Comparison of ENCODE assay signal across 12 cellular contexts in the genomic region with DNA sequence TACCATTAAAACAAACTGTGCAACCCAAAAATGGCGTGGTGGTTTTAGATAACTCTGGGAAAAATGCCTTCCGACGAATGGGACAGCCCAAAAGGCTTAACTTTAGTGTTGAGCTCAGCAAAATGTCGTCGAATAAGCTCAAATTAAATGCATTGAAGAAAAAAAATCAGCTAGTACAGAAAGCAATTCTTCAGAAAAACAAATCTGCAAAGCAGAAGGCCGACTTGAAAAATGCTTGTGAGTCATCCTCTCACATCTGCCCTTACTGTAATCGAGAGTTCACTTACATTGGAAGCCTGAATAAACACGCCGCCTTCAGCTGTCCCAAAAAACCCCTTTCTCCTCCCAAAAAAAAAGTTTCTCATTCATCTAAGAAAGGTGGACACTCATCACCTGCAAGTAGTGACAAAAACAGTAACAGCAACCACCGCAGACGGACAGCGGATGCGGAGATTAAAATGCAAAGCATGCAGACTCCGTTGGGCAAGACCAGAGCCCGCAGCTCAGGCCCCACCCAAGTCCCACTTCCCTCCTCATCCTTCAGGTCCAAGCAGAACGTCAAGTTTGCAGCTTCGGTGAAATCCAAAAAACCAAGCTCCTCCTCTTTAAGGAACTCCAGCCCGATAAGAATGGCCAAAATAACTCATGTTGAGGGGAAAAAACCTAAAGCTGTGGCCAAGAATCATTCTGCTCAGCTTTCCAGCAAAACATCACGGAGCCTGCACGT.
DNase-seq lines count a peak whose midpoint lies in the region; ATAC-seq lines count a peak whose summit lies in the region.
"Had no signal": no experiment of that assay in that cellular context is flagged by ENCODE, and none has a peak within 500 bp of the region (broad histone marks: within the 10 kb centered on the region; RNA-seq: fewer than 3 reads in every experiment).

No MANE protein-coding gene starts in this region.

- H3K36me3 Mint-ChIP-seq in activated CD4-positive, alpha-beta memory T cell treated with anti-CD3 and anti-CD28 coated beads for 36 hours, result peaks cover 46% of the 10 kb centered on the region
- peaks cover 78% of the 10 kb centered on the region for H3K36me3 Mint-ChIP-seq in activated CD4-positive, alpha-beta memory T cell treated with anti-CD3 and anti-CD28 coated beads, Interleukin-2, amount 10 ng/mL, durations not matched to agents 7 days and 5 days (ENCODE audit: low read depth)
- peaks cover 59% of the 10 kb centered on the region for H3K36me3 Mint-ChIP-seq in activated T-helper 1 cell treated with anti-CD3 and anti-CD28 coated beads, Interleukin-12 subunit alpha, Interleukin-12 subunit beta, Interleukin-2, Interleukin-4 antibody, amounts not matched to agents 30 ng/mL and 10 ng/mL and 1 ng/mL, durations not matched to agents 14 hours and 24 hours and 36 hours (ENCODE audit: low read depth)
- peaks cover 15% of the 10 kb centered on the region for H3K36me3 Mint-ChIP-seq in stimulated activated effector memory CD8-positive, alpha-beta T cell treated with anti-CD3 and anti-CD28 coated beads, Interleukin-12 subunit alpha, Interleukin-12 subunit beta, amount 100 ng/mL, for 72 hours
- H3K36me3 Mint-ChIP-seq in T-helper 2 cell treated with Interferon-gamma antibody and Interleukin-4, amounts not matched to agents 5 μg/mL and 100 μg/mL, for 36 hours (ENCODE audit: low read depth), result peaks cover 65% of the 10 kb centered on the region

- H3K27me3 Mint-ChIP-seq in activated CD4-positive, alpha-beta memory T cell treated with anti-CD3 and anti-CD28 coated beads for 36 hours, result no peaks in the 10 kb centered on the region
- no peaks in the 10 kb centered on the region for H3K27me3 Mint-ChIP-seq in activated CD4-positive, alpha-beta memory T cell treated with anti-CD3 and anti-CD28 coated beads, Interleukin-2, amount 10 ng/mL, durations not matched to agents 7 days and 5 days
- H3K27me3 Mint-ChIP-seq in activated T-helper 1 cell treated with anti-CD3 and anti-CD28 coated beads, Interleukin-12 subunit alpha, Interleukin-12 subunit beta, Interleukin-2, Interleukin-4 antibody, amounts not matched to agents 30 ng/mL and 10 ng/mL and 1 ng/mL, durations not matched to agents 14 hours and 24 hours and 36 hours (ENCODE audit: insufficient read depth), result no peaks in the 10 kb centered on the region
- H3K27me3 Mint-ChIP-seq in T-helper 2 cell treated with Interferon-gamma antibody and Interleukin-4, amounts not matched to agents 5 μg/mL and 100 μg/mL, for 36 hours (ENCODE audit: low read depth), result no peaks in the 10 kb centered on the region
- H3K27me3 Mint-ChIP-seq: activated naive CD4-positive, alpha-beta T cell treated with anti-CD3 and anti-CD28 coated beads, Interleukin-2, amount 50 U/mL, for 24 hours had no signal

- intact Hi-C loops in activated CD4-positive, alpha-beta memory T cell treated with anti-CD3 and anti-CD28 coated beads for 36 hours (cut with micrococcal nuclease), result no loop called here
- intact Hi-C loops in activated T-helper 1 cell treated with anti-CD3 and anti-CD28 coated beads, Interleukin-12 subunit alpha, Interleukin-12 subunit beta, Interleukin-2, Interleukin-4 antibody, amounts not matched to agents 30 ng/mL and 10 ng/mL and 1 ng/mL, durations not matched to agents 14 hours and 24 hours and 36 hours (cut with micrococcal nuclease), result no loop called here

- no peaks in the 10 kb centered on the region for H3K9me3 Mint-ChIP-seq in activated CD4-positive, alpha-beta memory T cell treated with anti-CD3 and anti-CD28 coated beads for 36 hours
- no peaks in the 10 kb centered on the region for H3K9me3 Mint-ChIP-seq in activated CD4-positive, alpha-beta memory T cell treated with anti-CD3 and anti-CD28 coated beads, Interleukin-2, amount 10 ng/mL, durations not matched to agents 7 days and 5 days
- H3K9me3 Mint-ChIP-seq in activated T-helper 1 cell treated with anti-CD3 and anti-CD28 coated beads, Interleukin-12 subunit alpha, Interleukin-12 subunit beta, Interleukin-2, Interleukin-4 antibody, amounts not matched to agents 30 ng/mL and 10 ng/mL and 1 ng/mL, durations not matched to agents 14 hours and 24 hours and 36 hours, result no peaks in the 10 kb centered on the region
- no peaks in the 10 kb centered on the region for H3K9me3 Mint-ChIP-seq in stimulated activated effector memory CD8-positive, alpha-beta T cell treated with anti-CD3 and anti-CD28 coated beads, Interleukin-12 subunit alpha, Interleukin-12 subunit beta, amount 100 ng/mL, for 72 hours
- H3K9me3 Mint-ChIP-seq in T-helper 2 cell treated with Interferon-gamma antibody and Interleukin-4, amounts not matched to agents 5 μg/mL and 100 μg/mL, for 36 hours, result no peaks in the 10 kb centered on the region
- H3K9me3 Mint-ChIP-seq: activated naive CD4-positive, alpha-beta T cell treated with anti-CD3 and anti-CD28 coated beads, Interleukin-2, amount 50 U/mL, for 24 hours had no signal

- peak overlapping the region; percentile 76 for H3K27ac Mint-ChIP-seq in activated CD4-positive, alpha-beta memory T cell treated with anti-CD3 and anti-CD28 coated beads for 36 hours
- H3K27ac Mint-ChIP-seq in activated CD4-positive, alpha-beta memory T cell treated with anti-CD3 and anti-CD28 coated beads, Interleukin-2, amount 10 ng/mL, durations not matched to agents 7 days and 5 days, result no peak overlapping the region
- H3K27ac Mint-ChIP-seq in activated T-helper 1 cell treated with anti-CD3 and anti-CD28 coated beads, Interleukin-12 subunit alpha, Interleukin-12 subunit beta, Interleukin-2, Interleukin-4 antibody, amounts not matched to agents 30 ng/mL and 10 ng/mL and 1 ng/mL, durations not matched to agents 14 hours and 24 hours and 36 hours, result peak overlapping the region; percentile 80
- H3K27ac Mint-ChIP-seq in stimulated activated effector memory CD8-positive, alpha-beta T cell treated with anti-CD3 and anti-CD28 coated beads, Interleukin-12 subunit alpha, Interleukin-12 subunit beta, amount 100 ng/mL, for 72 hours, result peak overlapping the region; percentile 80
- H3K27ac Mint-ChIP-seq in T-helper 2 cell treated with Interferon-gamma antibody and Interleukin-4, amounts not matched to agents 5 μg/mL and 100 μg/mL, for 36 hours, result no peak overlapping the region
- H3K27ac Mint-ChIP-seq: activated naive CD4-positive, alpha-beta T cell treated with anti-CD3 and anti-CD28 coated beads, Interleukin-2, amount 50 U/mL, for 24 hours had no signal

- DNase-seq in activated CD4-positive, alpha-beta memory T cell treated with anti-CD3 and anti-CD28 coated beads for 36 hours, result no peak
- DNase-seq in activated CD4-positive, alpha-beta memory T cell treated with anti-CD3 and anti-CD28 coated beads, Interleukin-2, amount 10 ng/mL, durations not matched to agents 7 days and 5 days, result no peak
- no peak for DNase-seq in activated T-helper 1 cell treated with anti-CD3 and anti-CD28 coated beads, Interleukin-12 subunit alpha, Interleukin-12 subunit beta, Interleukin-2, Interleukin-4 antibody, amounts not matched to agents 30 ng/mL and 10 ng/mL and 1 ng/mL, durations not matched to agents 14 hours and 24 hours and 36 hours (ENCODE audit: low spot score)
- DNase-seq in fibroblast of the conjunctiva (ENCODE audit: low read depth), result peak; percentile 55
- DNase-seq in stimulated activated effector memory CD8-positive, alpha-beta T cell treated with anti-CD3 and anti-CD28 coated beads, Interleukin-12 subunit alpha, Interleukin-12 subunit beta, amount 100 ng/mL, for 72 hours (ENCODE audit: low spot score in 2 of 2), result no peak
- DNase-seq in T-helper 2 cell treated with Interferon-gamma antibody and Interleukin-4, amounts not matched to agents 5 μg/mL and 100 μg/mL, for 36 hours (ENCODE audit: low spot score), result no peak
- DNase-seq: ACHN, NCI-H2107, SW 1271 had no signal

- CTCF ChIA-PET in activated CD4-positive, alpha-beta memory T cell treated with anti-CD3 and anti-CD28 coated beads for 36 hours (lab: Charles Lee), result interaction anchor here (1.2 to 2.2 kb wide), 5 partner anchors 10 to 117 kb away, joined by 3 to 6 read pairs (median 4); no protein-coding TSS in a partner anchor
- CTCF ChIA-PET in activated CD4-positive, alpha-beta memory T cell treated with anti-CD3 and anti-CD28 coated beads, Interleukin-2, amount 10 ng/mL, durations not matched to agents 7 days and 5 days (lab: Charles Lee), result interaction anchor here (0.9 kb wide), 1 partner anchor 9 kb away, joined by 3 read pairs; no protein-coding TSS in a partner anchor

- peaks cover 53% of the 10 kb centered on the region for H3K4me1 Mint-ChIP-seq in activated CD4-positive, alpha-beta memory T cell treated with anti-CD3 and anti-CD28 coated beads for 36 hours (ENCODE audit: low read depth)
- H3K4me1 Mint-ChIP-seq in activated CD4-positive, alpha-beta memory T cell treated with anti-CD3 and anti-CD28 coated beads, Interleukin-2, amount 10 ng/mL, durations not matched to agents 7 days and 5 days, result peaks cover 25% of the 10 kb centered on the region
- H3K4me1 Mint-ChIP-seq in activated T-helper 1 cell treated with anti-CD3 and anti-CD28 coated beads, Interleukin-12 subunit alpha, Interleukin-12 subunit beta, Interleukin-2, Interleukin-4 antibody, amounts not matched to agents 30 ng/mL and 10 ng/mL and 1 ng/mL, durations not matched to agents 14 hours and 24 hours and 36 hours (ENCODE audit: low read depth), result peaks cover 37% of the 10 kb centered on the region
- H3K4me1 Mint-ChIP-seq in stimulated activated effector memory CD8-positive, alpha-beta T cell treated with anti-CD3 and anti-CD28 coated beads, Interleukin-12 subunit alpha, Interleukin-12 subunit beta, amount 100 ng/mL, for 72 hours, result peaks cover 39% of the 10 kb centered on the region
- H3K4me1 Mint-ChIP-seq in T-helper 2 cell treated with Interferon-gamma antibody and Interleukin-4, amounts not matched to agents 5 μg/mL and 100 μg/mL, for 36 hours (ENCODE audit: low read depth), result peaks cover 28% of the 10 kb centered on the region

- no peak for ATAC-seq in stimulated activated effector memory CD8-positive, alpha-beta T cell treated with anti-CD3 and anti-CD28 coated beads, Interleukin-12 subunit alpha, Interleukin-12 subunit beta, amount 100 ng/mL, for 72 hours
- ATAC-seq in GM21447 (IDR thresholded peaks at IDR 0.05; ENCODE audit: unreplicated experiment), result no peak
- ATAC-seq in GM19463 (IDR thresholded peaks at IDR 0.05; ENCODE audit: unreplicated experiment), result no peak

- peak overlapping the region; percentile 22 for H3K4me3 Mint-ChIP-seq in activated CD4-positive, alpha-beta memory T cell treated with anti-CD3 and anti-CD28 coated beads for 36 hours
- no peak overlapping the region for H3K4me3 Mint-ChIP-seq in activated CD4-positive, alpha-beta memory T cell treated with anti-CD3 and anti-CD28 coated beads, Interleukin-2, amount 10 ng/mL, durations not matched to agents 7 days and 5 days
- peak overlapping the region; percentile 45 for H3K4me3 Mint-ChIP-seq in activated T-helper 1 cell treated with anti-CD3 and anti-CD28 coated beads, Interleukin-12 subunit alpha, Interleukin-12 subunit beta, Interleukin-2, Interleukin-4 antibody, amounts not matched to agents 30 ng/mL and 10 ng/mL and 1 ng/mL, durations not matched to agents 14 hours and 24 hours and 36 hours
- H3K4me3 Mint-ChIP-seq in stimulated activated effector memory CD8-positive, alpha-beta T cell treated with anti-CD3 and anti-CD28 coated beads, Interleukin-12 subunit alpha, Interleukin-12 subunit beta, amount 100 ng/mL, for 72 hours, result no peak overlapping the region
- no peak overlapping the region for H3K4me3 Mint-ChIP-seq in T-helper 2 cell treated with Interferon-gamma antibody and Interleukin-4, amounts not matched to agents 5 μg/mL and 100 μg/mL, for 36 hours
- H3K4me3 Mint-ChIP-seq: activated naive CD4-positive, alpha-beta T cell treated with anti-CD3 and anti-CD28 coated beads, Interleukin-2, amount 50 U/mL, for 24 hours had no signal

- POLR2A ChIA-PET in activated CD4-positive, alpha-beta memory T cell treated with anti-CD3 and anti-CD28 coated beads for 36 hours (lab: Charles Lee), result interaction anchor here (0.8 to 1.5 kb wide), 6 partner anchors 10 to 79 kb away, joined by 3 to 4 read pairs (median 3); no protein-coding TSS in a partner anchor
- POLR2A ChIA-PET in activated CD4-positive, alpha-beta memory T cell treated with anti-CD3 and anti-CD28 coated beads, Interleukin-2, amount 10 ng/mL, durations not matched to agents 7 days and 5 days (lab: Charles Lee), result interaction anchor here (0.9 kb wide), 2 partner anchors 18 to 33 kb away, joined by 3 to 5 read pairs; no protein-coding TSS in a partner anchor

Comparison
In these comparisons a context has a peak if more than half of its experiments do, and no peak if none do; other contexts are left out.
1. H3K27ac Mint-ChIP-seq: peak in activated CD4-positive, alpha-beta memory T cell treated with anti-CD3 and anti-CD28 coated beads for 36 hours (single experiment), activated T-helper 1 cell treated with anti-CD3 and anti-CD28 coated beads, Interleukin-12 subunit alpha, Interleukin-12 subunit beta, Interleukin-2, Interleukin-4 antibody, amounts not matched to agents 30 ng/mL and 10 ng/mL and 1 ng/mL, durations not matched to agents 14 hours and 24 hours and 36 hours (single experiment) and stimulated activated effector memory CD8-positive, alpha-beta T cell treated with anti-CD3 and anti-CD28 coated beads, Interleukin-12 subunit alpha, Interleukin-12 subunit beta, amount 100 ng/mL, for 72 hours (single experiment); none in activated CD4-positive, alpha-beta memory T cell treated with anti-CD3 and anti-CD28 coated beads, Interleukin-2, amount 10 ng/mL, durations not matched to agents 7 days and 5 days (single experiment) and T-helper 2 cell treated with Interferon-gamma antibody and Interleukin-4, amounts not matched to agents 5 μg/mL and 100 μg/mL, for 36 hours (single experiment).
2. H3K4me3 Mint-ChIP-seq: peak in activated CD4-positive, alpha-beta memory T cell treated with anti-CD3 and anti-CD28 coated beads for 36 hours (single experiment) and activated T-helper 1 cell treated with anti-CD3 and anti-CD28 coated beads, Interleukin-12 subunit alpha, Interleukin-12 subunit beta, Interleukin-2, Interleukin-4 antibody, amounts not matched to agents 30 ng/mL and 10 ng/mL and 1 ng/mL, durations not matched to agents 14 hours and 24 hours and 36 hours (single experiment); none in activated CD4-positive, alpha-beta memory T cell treated with anti-CD3 and anti-CD28 coated beads, Interleukin-2, amount 10 ng/mL, durations not matched to agents 7 days and 5 days (single experiment), stimulated activated effector memory CD8-positive, alpha-beta T cell treated with anti-CD3 and anti-CD28 coated beads, Interleukin-12 subunit alpha, Interleukin-12 subunit beta, amount 100 ng/mL, for 72 hours (single experiment) and T-helper 2 cell treated with Interferon-gamma antibody and Interleukin-4, amounts not matched to agents 5 μg/mL and 100 μg/mL, for 36 hours (single experiment).